In the genomic region with DNA sequence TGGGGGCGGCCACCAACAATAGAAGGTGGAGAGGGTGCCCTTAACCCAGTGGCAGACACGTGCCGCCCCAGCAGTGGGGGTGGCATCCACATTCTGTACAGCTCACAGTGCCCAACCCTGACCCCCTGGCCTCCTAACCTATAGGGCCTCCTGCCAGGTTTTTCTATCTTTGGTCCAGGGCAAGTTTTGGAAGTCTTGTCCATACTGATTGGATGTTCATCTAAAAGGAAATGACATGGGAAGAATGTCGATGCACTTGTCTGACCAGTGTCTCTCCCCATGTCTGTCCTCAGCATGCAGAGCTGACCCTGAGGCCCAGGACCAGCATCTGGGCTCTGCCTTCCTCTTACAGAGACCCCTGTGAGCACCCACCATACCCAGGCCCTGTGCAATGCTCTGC, we compare ENCODE assay signal across 27 cellular contexts. TPM values are rescaled to one million over a fixed set of nuclear protein-coding genes. Genes with fewer than 3 reads are reported as not detected.
DNase-seq lines count a peak whose midpoint lies in the region; ATAC-seq and TF ChIP-seq lines count a peak whose summit lies in the region.
"Had no signal": no experiment of that assay in that cellular context is flagged by ENCODE, and none has a peak within 500 bp of the region (broad histone marks: within the 10 kb centered on the region; RNA-seq: fewer than 3 reads in every experiment).

No MANE protein-coding gene starts in this region.

- H3K27ac Mint-ChIP-seq in activated T-cell treated with anti-CD3 and anti-CD28 coated beads, Interleukin-2, amount 50 U/mL, for 72 hours = peak overlapping the region; percentile 63
- H3K27ac Mint-ChIP-seq in central memory CD8-positive, alpha-beta T cell (ENCODE audit: low read depth) = peak overlapping the region; percentile 89
- H3K27ac Mint-ChIP-seq in naive thymus-derived CD8-positive, alpha-beta T cell = peak overlapping the region in 6 of 10 donors; percentile 37 to 75 (median 62)
- no peak overlapping the region for H3K27ac Mint-ChIP-seq in chondrocyte (ENCODE audit: unreplicated experiment)

- peaks cover 29% of the 10 kb centered on the region for H3K4me1 Mint-ChIP-seq in activated T-cell treated with anti-CD3 and anti-CD28 coated beads, Interleukin-2, amount 50 U/mL, for 72 hours (ENCODE audit: low read depth)
- peaks cover 20% of the 10 kb centered on the region for H3K4me1 Mint-ChIP-seq in central memory CD8-positive, alpha-beta T cell
- peaks cover 15 to 45% (median 34%) of the 10 kb centered on the region in 4 donors for H3K4me1 Mint-ChIP-seq in naive thymus-derived CD8-positive, alpha-beta T cell
- H3K4me1 Mint-ChIP-seq in chondrocyte (ENCODE audit: low read depth) = peaks cover 4% of the 10 kb centered on the region

- 80 to 100% (median 91%) methylated on average over 4 of the region's 4 CpGs for WGBS in spleen, 5 donors

- no peak for TF ChIP-seq POLR2A in spleen (IDR thresholded peaks at IDR 0.05)

- no peaks in the 10 kb centered on the region for H3K9me3 Mint-ChIP-seq in activated T-cell treated with anti-CD3 and anti-CD28 coated beads, Interleukin-2, amount 50 U/mL, for 72 hours
- no peaks in the 10 kb centered on the region for H3K9me3 Mint-ChIP-seq in central memory CD8-positive, alpha-beta T cell
- no peaks in the 10 kb centered on the region for H3K9me3 Mint-ChIP-seq in naive thymus-derived CD8-positive, alpha-beta T cell
- no peaks in the 10 kb centered on the region for H3K9me3 Mint-ChIP-seq in chondrocyte (ENCODE audit: low read depth)
- H3K9me3 Mint-ChIP-seq: CD8-positive, alpha-beta T cell had no signal

- H3K27ac ChIP-seq in tibial artery (peak overlapping the region; percentile 19 to 63), spleen (no peak overlapping the region)
- H3K27ac ChIP-seq: PC-9 had no signal

- ATAC-seq in activated T-cell treated with anti-CD3 and anti-CD28 coated beads, Interleukin-2, amount 50 U/mL, for 72 hours (replicated peaks in 1 of 2) = no peak
- ATAC-seq in central memory CD8-positive, alpha-beta T cell (replicated peaks; ENCODE audit: extremely low read depth, poor library complexity, severe bottlenecking) = no peak
- no peak for ATAC-seq in naive thymus-derived CD8-positive, alpha-beta T cell
- ATAC-seq: CD8-positive, alpha-beta T cell; K562; Right ventricle myocardium inferior had no signal

- POLR2A ChIA-PET in naive thymus-derived CD8-positive, alpha-beta T cell (lab: Charles Lee) = interaction anchor here (1.0 kb wide), 1 partner anchor 14 kb away, joined by 3 read pairs; no protein-coding TSS in a partner anchor

- intact Hi-C loops in tibial artery (cut with DNase I; ENCODE audit: low total_unique reads) (no loop called here), spleen (cut with DNase I; ENCODE audit: low total_unique reads) (no loop called here)

- H3K4me3 Mint-ChIP-seq in activated T-cell treated with anti-CD3 and anti-CD28 coated beads, Interleukin-2, amount 50 U/mL, for 72 hours = no peak overlapping the region
- H3K4me3 Mint-ChIP-seq in central memory CD8-positive, alpha-beta T cell = no peak overlapping the region
- H3K4me3 Mint-ChIP-seq in naive thymus-derived CD8-positive, alpha-beta T cell = no peak overlapping the region
- H3K4me3 Mint-ChIP-seq in chondrocyte (ENCODE audit: unreplicated experiment) = no peak overlapping the region
- H3K4me3 Mint-ChIP-seq: CD8-positive, alpha-beta T cell had no signal

- no peaks in the 10 kb centered on the region for H3K27me3 Mint-ChIP-seq in activated T-cell treated with anti-CD3 and anti-CD28 coated beads, Interleukin-2, amount 50 U/mL, for 72 hours (ENCODE audit: low read depth)
- H3K27me3 Mint-ChIP-seq in central memory CD8-positive, alpha-beta T cell = no peaks in the 10 kb centered on the region
- no peaks in the 10 kb centered on the region for H3K27me3 Mint-ChIP-seq in naive thymus-derived CD8-positive, alpha-beta T cell
- H3K27me3 Mint-ChIP-seq in chondrocyte (ENCODE audit: low read depth) = peaks cover 17% of the 10 kb centered on the region

- no peaks in the 10 kb centered on the region for H3K36me3 Mint-ChIP-seq in activated T-cell treated with anti-CD3 and anti-CD28 coated beads, Interleukin-2, amount 50 U/mL, for 72 hours (ENCODE audit: insufficient read depth in 2 of 2)
- peaks cover 25% of the 10 kb centered on the region for H3K36me3 Mint-ChIP-seq in central memory CD8-positive, alpha-beta T cell (ENCODE audit: insufficient read depth)
- H3K36me3 Mint-ChIP-seq in naive thymus-derived CD8-positive, alpha-beta T cell = peaks cover 0 to 78% (median 12%) of the 10 kb centered on the region in 3 donors
- no peaks in the 10 kb centered on the region for H3K36me3 Mint-ChIP-seq in chondrocyte (ENCODE audit: low read depth)

- H3K36me3 ChIP-seq in tibial artery (no peaks in the 10 kb centered on the region), spleen (peaks cover 0 to 41% (median 0%) of the 10 kb centered on the region in 6 donors)

- no peak for DNase-seq in activated T-cell treated with anti-CD3 and anti-CD28 coated beads, Interleukin-2, amount 50 U/mL, for 72 hours
- no peak for DNase-seq in activated T-cell treated with anti-CD3 and anti-CD28 coated beads for 4 hours
- DNase-seq in central memory CD8-positive, alpha-beta T cell (ENCODE audit: low spot score in 2 of 2) = peak in 1 of 2 donors; percentile 6
- DNase-seq in naive thymus-derived CD8-positive, alpha-beta T cell = no peak
- DNase-seq in tibial artery = no peak
- DNase-seq in spleen = no peak
- DNase-seq in chondrocyte (ENCODE audit: low spot score) = no peak
- DNase-seq: C1 segment of cervical spinal cord; Caco-2; CD8-positive, alpha-beta T cell; HCEC 1CT; Kasumi-1; MV-4-11; NCI-H1105; NCI-H146; NCI-H1930; NCI-H2107; NCI-H446; NCI-H526; PC-9 had no signal

- no peak overlapping the region for H3K4me3 ChIP-seq in tibial artery
- H3K4me3 ChIP-seq in spleen = no peak overlapping the region
- H3K4me3 ChIP-seq: K562, PC-9 had no signal

- H3K9me3 ChIP-seq in tibial artery (no peaks in the 10 kb centered on the region), spleen (no peaks in the 10 kb centered on the region)
- H3K9me3 ChIP-seq: Caco-2 had no signal

- H3K27me3 ChIP-seq in tibial artery (no peaks in the 10 kb centered on the region), spleen (replicated peaks in 1 of 7) (no peaks in the 10 kb centered on the region)

- TF ChIP-seq CTCF in tibial artery (IDR thresholded peaks at IDR 0.05) = no peak
- TF ChIP-seq CTCF in spleen (IDR thresholded peaks at IDR 0.05 in 8 of 11, conservative IDR thresholded peaks at IDR 0.05 in 3 of 11) = no peak
- no peak for TF ChIP-seq CTCF in chondrocyte (IDR thresholded peaks at IDR 0.05)

- H3K4me1 ChIP-seq in tibial artery (peaks cover 0 to 49% (median 26%) of the 10 kb centered on the region in 4 donors), spleen (peaks cover 0 to 17% (median 8%) of the 10 kb centered on the region in 6 donors)

RNA-seq across cellular contexts. Expression of gene ANTXRL, which starts 32.3 kb away (rescaled TPM):
- total RNA-seq in activated T-cell treated with anti-CD3 and anti-CD28 coated beads, Interleukin-2, amount 50 U/mL, for 72 hours = not detected
- total RNA-seq in naive thymus-derived CD8-positive, alpha-beta T cell = not detected
- not detected for polyA plus RNA-seq in naive thymus-derived CD8-positive, alpha-beta T cell
- 1 to 10 TPM in 1 of 7 donors, under 1 TPM in 4, not detected in 2; 0.20 to 1.1 (median 0.42) TPM for total RNA-seq in spleen
- under 1 TPM in 2 of 3 donors, not detected in 1; 0.03 to 0.42 TPM for polyA plus RNA-seq in spleen
- total RNA-seq in chondrocyte = not detected in 3 replicates
- total RNA-seq: A673; Caco-2; CD8-positive, alpha-beta T cell; H1; K562; M059J; Right ventricle myocardium inferior; RPMI7951; SK-MEL-5 had no signal
- polyA plus RNA-seq: H1, K562 had no signal

Comparison
In these comparisons a context has a peak if more than half of its experiments do, and no peak if none do; other contexts are left out.
1. H3K27ac ChIP-seq: peak in tibial artery (2 of 2); none in spleen (0 of 8).